Comparison of ENCODE assay signal across 8 cellular contexts in genomic region chr20:51563141-51563596, GRCh38. TPM values are rescaled to one million over a fixed set of nuclear protein-coding genes. Genes with fewer than 3 reads are reported as not detected.
DNase-seq lines count a peak whose midpoint lies in the region; ATAC-seq, FAIRE-seq and TF ChIP-seq lines count a peak whose summit lies in the region.

No MANE protein-coding gene starts in this region.

- no peak overlapping the region for H2BK120ac ChIP-seq in H1 (replicated peaks; ENCODE audit: low read depth, low read length)

- no peaks in the 10 kb centered on the region for H3K9me3 Mint-ChIP-seq in activated naive CD4-positive, alpha-beta T cell treated with anti-CD3 and anti-CD28 coated beads, Interleukin-2, amount 50 U/mL, for 24 hours

- peaks cover 14% of the 10 kb centered on the region for H3K23me2 ChIP-seq in H1 (ENCODE audit: low read depth, low read length)

- CTCF ChIA-PET in H1 (lab: Charles Lee; ENCODE audit: partially characterized antibody), result interaction anchor here (0.7 to 2.0 kb wide), 11 partner anchors 10 to 237 kb away, joined by 3 to 11 read pairs (median 4); no protein-coding TSS in a partner anchor

- peaks cover 0 to 12% (median 4%) of the 10 kb centered on the region in 4 experiments; a peak in 5 of 7 replicates for H3K4me1 ChIP-seq in H1 (replicated peaks in 1 of 4; ENCODE audit: control insufficient read depth in 3 of 4, insufficient read depth in 4 of 4, low read length in 3 of 4)
- peaks cover 42% of the 10 kb centered on the region for H3K4me1 ChIP-seq in muscle layer of colon (ENCODE audit: insufficient read depth, low read length)
- peaks cover 8 to 9% of the 10 kb centered on the region in 2 donors for H3K4me1 ChIP-seq in uterus

- H2BK15ac ChIP-seq in H1 (ENCODE audit: low read length), result no peak overlapping the region

- peaks cover 32% of the 10 kb centered on the region for H3K4me1 Mint-ChIP-seq in activated naive CD4-positive, alpha-beta T cell treated with anti-CD3 and anti-CD28 coated beads, Interleukin-2, amount 50 U/mL, for 24 hours

- no peaks in the 10 kb centered on the region for H3K79me1 ChIP-seq in H1 (ENCODE audit: low read depth, low read length)

- ATAC-seq in GM21515 (IDR thresholded peaks at IDR 0.05; ENCODE audit: unreplicated experiment), result no peak

- H3K9me3 ChIP-seq in H1 (ENCODE audit: insufficient read depth in 2 of 2, low read depth in 1 of 2, low read length in 1 of 2), result no peaks in the 10 kb centered on the region
- H3K9me3 ChIP-seq in muscle layer of colon (ENCODE audit: low read length), result no peaks in the 10 kb centered on the region
- no peaks in the 10 kb centered on the region for H3K9me3 ChIP-seq in uterus

- intact Hi-C loops in uterus (cut with DNase I; ENCODE audit: low total_unique reads), result loop anchor here (5.0 kb wide), 1 partner anchor 116 kb away; no protein-coding TSS in a partner anchor

- peak overlapping the region; percentile 68 to 99 for H3K4me2 ChIP-seq in H1 (ENCODE audit: insufficient read depth in 1 of 2, low read depth in 2 of 2, low read length in 2 of 2)

- H3K23ac ChIP-seq in H1 (ENCODE audit: insufficient read length), result no peak overlapping the region

- no peak overlapping the region for H4K8ac ChIP-seq in H1 (ENCODE audit: extremely low read depth, insufficient read depth, low read length)

- peaks cover 2% of the 10 kb centered on the region for H3K36me3 Mint-ChIP-seq in activated naive CD4-positive, alpha-beta T cell treated with anti-CD3 and anti-CD28 coated beads, Interleukin-2, amount 50 U/mL, for 24 hours

- no peak overlapping the region for H2AK5ac ChIP-seq in H1 (ENCODE audit: low read depth, low read length)

- no peak overlapping the region for H2BK20ac ChIP-seq in H1 (ENCODE audit: low read length)

- POLR2A ChIA-PET in H1 (lab: Charles Lee; ENCODE audit: partially characterized antibody), result interaction anchor here (0.9 kb wide), 1 partner anchor 9 kb away, joined by 3 read pairs; no protein-coding TSS in a partner anchor

- no peak overlapping the region for H2AFZ ChIP-seq in H1 (ENCODE audit: low read length)

- H3K27me3 Mint-ChIP-seq in activated naive CD4-positive, alpha-beta T cell treated with anti-CD3 and anti-CD28 coated beads, Interleukin-2, amount 50 U/mL, for 24 hours, result peaks cover 32% of the 10 kb centered on the region

- whole genome bisulfite sequencing in H1 (ENCODE audit: extremely low coverage in 1 of 2, insufficient coverage in 1 of 2, insufficient read length in 1 of 2, insufficient replicate concordance in 2 of 2, low coverage in 1 of 2, low lambda C conversion rate in 2 of 2, missing lambda C conversion rate in 1 of 2), 2 experiments, result 19% methylated on average over 8 of the region's 10 CpGs; no CpG with 5 or more reads in 1 of the 2 experiments

- TF ChIP-seq RAD21 in H1 (IDR thresholded peaks at IDR 0.05 in 1 of 2, conservative IDR thresholded peaks at IDR 0.05 in 1 of 2; ENCODE audit: low read depth in 2 of 2, low read length in 2 of 2), result no peak

- H3K36me3 ChIP-seq in H1 (ENCODE audit: control insufficient read depth in 2 of 4, insufficient read depth in 4 of 4, low read length in 3 of 4), result no peaks in the 10 kb centered on the region
- H3K36me3 ChIP-seq in muscle layer of colon (ENCODE audit: insufficient read depth, low read length), result no peaks in the 10 kb centered on the region
- no peaks in the 10 kb centered on the region for H3K36me3 ChIP-seq in uterus

- no peak overlapping the region for H3K14ac ChIP-seq in H1 (ENCODE audit: insufficient read length)

- peaks cover 20 to 57% (median 49%) of the 10 kb centered on the region in 4 experiments for H3K27me3 ChIP-seq in H1 (replicated peaks in 1 of 4; ENCODE audit: control insufficient read depth in 3 of 4, extremely low read depth in 1 of 4, insufficient read depth in 3 of 4, low read length in 3 of 4)
- H3K27me3 ChIP-seq in muscle layer of colon (ENCODE audit: control insufficient read depth in 1 of 2, insufficient read depth in 2 of 2, low read length in 2 of 2), result no peaks in the 10 kb centered on the region
- H3K27me3 ChIP-seq in uterus, result no peaks in the 10 kb centered on the region

- H3K27ac Mint-ChIP-seq in activated naive CD4-positive, alpha-beta T cell treated with anti-CD3 and anti-CD28 coated beads, Interleukin-2, amount 50 U/mL, for 24 hours, result no peak overlapping the region

- no peak overlapping the region for H4K5ac ChIP-seq in H1 (ENCODE audit: insufficient read length, low read depth, low read length)

- peak overlapping the region in 2 of 4 experiments; percentile 15 to 46; a peak in 1 of 7 replicates for H3K9ac ChIP-seq in H1 (replicated peaks in 1 of 4; ENCODE audit: extremely low read depth in 1 of 4, low read depth in 3 of 4, low read length in 3 of 4)
- peak overlapping the region; percentile 40 for H3K9ac ChIP-seq in muscle layer of colon (ENCODE audit: low read length)

- FAIRE-seq in H1 (lab: Jason Lieb, UNC), result no peak

- 0 out of 2 replicates have a peak overlapping the region, but pooled peaks have one; percentile 54 for H2BK12ac ChIP-seq in H1 (ENCODE audit: low read depth, low read length)

- no peak for TF ChIP-seq EP300 in H1 (IDR thresholded peaks at IDR 0.05; ENCODE audit: borderline replicate concordance in 1 of 2, low read depth in 2 of 2, low read length in 2 of 2)

- peak overlapping the region; percentile 2 for H3K4me3 Mint-ChIP-seq in activated naive CD4-positive, alpha-beta T cell treated with anti-CD3 and anti-CD28 coated beads, Interleukin-2, amount 50 U/mL, for 24 hours

- H4K20me1 ChIP-seq in H1 (replicated peaks in 1 of 2; ENCODE audit: control insufficient read depth in 1 of 2, insufficient read depth in 2 of 2, low read length in 2 of 2), result no peaks in the 10 kb centered on the region

- no peaks in the 10 kb centered on the region for H3K79me2 ChIP-seq in H1 (ENCODE audit: control insufficient read depth in 1 of 2, insufficient read depth in 2 of 2, low read length in 2 of 2)

- H2BK5ac ChIP-seq in H1 (ENCODE audit: low read depth, low read length), result no peak overlapping the region

- DNase-seq in activated naive CD4-positive, alpha-beta T cell treated with Interleukin-2 at 50 U/mL for 16 hours, result no peak
- DNase-seq in H1 (ENCODE audit: low read depth in 1 of 2, low spot score in 2 of 2), result no peak
- no peak for DNase-seq in uterus
- no peak for DNase-seq in medulla oblongata (ENCODE audit: extremely low spot score)
- no peak for DNase-seq in activated effector memory CD4-positive, alpha-beta T cell treated with anti-CD3 and anti-CD28 coated beads, Interleukin-2, amount 50 U/mL, for 16 hours

- H3K4ac ChIP-seq in H1 (replicated peaks; ENCODE audit: insufficient read length, low read depth, low read length), result no peak overlapping the region

- no peak overlapping the region for H3K27ac ChIP-seq in H1 (ENCODE audit: low read depth, low read length)
- peak overlapping the region; percentile 92 for H3K27ac ChIP-seq in muscle layer of colon (ENCODE audit: low read depth, low read length)
- peak overlapping the region; percentile 93 to 94 for H3K27ac ChIP-seq in uterus

- H3K18ac ChIP-seq in H1 (ENCODE audit: extremely low read depth, low read length), result no peak overlapping the region

- H3K4me3 ChIP-seq in H1 (ENCODE audit: extremely low read depth in 1 of 4, insufficient read depth in 2 of 4, low read depth in 3 of 4, low read length in 4 of 4) (peak overlapping the region; percentile 29 to 64 (median 62); a peak in 5 of 8 replicates), muscle layer of colon (ENCODE audit: low read depth in 1 of 2, low read length in 2 of 2) (peak overlapping the region; percentile 56 to 73), uterus (peak overlapping the region; percentile 44 to 55)

- no peak overlapping the region for H3K56ac ChIP-seq in H1 (replicated peaks; ENCODE audit: insufficient read length, low read depth, low read length)

- no peak; a peak in 1 of 3 replicates for TF ChIP-seq POLR2A in H1 (IDR thresholded peaks at IDR 0.05; ENCODE audit: control extremely low read depth in 1 of 2, low read depth in 2 of 2, low read length in 2 of 2)
- TF ChIP-seq POLR2A in uterus (IDR thresholded peaks at IDR 0.05), result no peak

- TF ChIP-seq CTCF in H1 (IDR thresholded peaks at IDR 0.05; ENCODE audit: control extremely low read depth in 1 of 3, insufficient read depth in 1 of 3, low read depth in 1 of 3, low read length in 3 of 3) (no peak), uterus (IDR thresholded peaks at IDR 0.05) (no peak)

- H4K91ac ChIP-seq in H1 (replicated peaks; ENCODE audit: insufficient read length, low read length), result no peak overlapping the region

TF ChIP-seq in H1, 55 proteins besides CTCF, POLR2A, EP300 and RAD21:
- no peak for TF ChIP-seq TAF1 (IDR thresholded peaks at IDR 0.05; ENCODE audit: low read depth, low read length)
- no peak for TF ChIP-seq EZH2 (IDR thresholded peaks at IDR 0.05; ENCODE audit: low read depth, low read length, severe bottlenecking)
- TF ChIP-seq SUZ12 (IDR thresholded peaks at IDR 0.05; ENCODE audit: low read length), result 0 out of 2 replicates have a peak, but pooled peaks have one; percentile 12
- TF ChIP-seq TBP (IDR thresholded peaks at IDR 0.05; ENCODE audit: low read depth, low read length), result no peak

RNA-seq across cellular contexts. Expression of gene NFATC2, which starts 20.6 kb away (rescaled TPM):
- 0.84 and 0.91 TPM in 2 replicates for total RNA-seq in H1 (2021; fragmentation: NEBNext Ultra II Directional; extraction: Animal tissue kit (Norgen Biotek cat#: 25700))
- polyA plus RNA-seq in H1 (2011; rRNA removed), result 0.25 and 0.27 TPM in 2 replicates
- 0.25 TPM for polyA plus RNA-seq in H1 (2011; cell fraction: cytosol; rRNA removed)
- polyA plus RNA-seq in H1 (2011; cell fraction: nucleus; rRNA removed), result 0.48 TPM
- polyA plus RNA-seq in H1 (2012, experiment 1 of 2), result 0.51 to 0.70 TPM (median 0.57 TPM) in 4 replicates
- 0.10 TPM for polyA plus RNA-seq in H1 (2012, experiment 2 of 2)
- 0.20 TPM for polyA plus RNA-seq in H1 (2013, experiment 1 of 2)
- 0.20 TPM for polyA plus RNA-seq in H1 (2013, experiment 2 of 2)
- polyA minus RNA-seq in H1 (2011; rRNA and poly(A)+ RNA removed), result 0.47 and 0.71 TPM in 2 replicates
- polyA minus RNA-seq in H1 (2011; cell fraction: cytosol; rRNA and poly(A)+ RNA removed), result 0.66 TPM
- 1.8 TPM for polyA minus RNA-seq in H1 (2011; cell fraction: nucleus; rRNA and poly(A)+ RNA removed)
- total RNA-seq in uterus, result 10 to 100 TPM in 3 of 4 donors, 1 to 10 TPM in 1; 5.7 to 36.4 (median 12.0) TPM
